2 cellular contexts compared by ENCODE assay signal in genomic region chr9:137438591-137439157, GRCh38.
TF ChIP-seq lines count a peak whose summit lies in the region.

No MANE protein-coding gene starts in this region.

TF ChIP-seq in HEK293, 187 proteins besides CTCF, POLR2A, EP300 and RAD21 (continued from another document and continues in another):
- TF ChIP-seq ZBTB1 (tag by site-specific recombination; IDR thresholded peaks at IDR 0.05) (no peak), ZNF133 (tag by site-specific recombination; IDR thresholded peaks at IDR 0.05) (no peak), GLIS1 (tag by site-specific recombination; IDR thresholded peaks at IDR 0.05) (peak; percentile 66), ZNF18 (tag by site-specific recombination; IDR thresholded peaks at IDR 0.05) (no peak), ZNF600 (tag by site-specific recombination; IDR thresholded peaks at IDR 0.05) (no peak), ZEB2 (tag by site-specific recombination; IDR thresholded peaks at IDR 0.05) (no peak), GLIS2 (tag by site-specific recombination; IDR thresholded peaks at IDR 0.05) (peak; percentile 51), ZNF792 (tag by site-specific recombination; IDR thresholded peaks at IDR 0.05) (no peak), ZNF292 (tag by site-specific recombination; IDR thresholded peaks at IDR 0.05; ENCODE audit: borderline replicate concordance, low read depth) (no peak), ZNF146 (tag by site-specific recombination; IDR thresholded peaks at IDR 0.05) (no peak), ZNF148 (tag by site-specific recombination; IDR thresholded peaks at IDR 0.05; ENCODE audit: borderline replicate concordance) (no peak), KLF8 (tag by site-specific recombination; IDR thresholded peaks at IDR 0.05) (0 out of 2 replicates have a peak, but pooled peaks have one; percentile 11), ZNF791 (tag by site-specific recombination; IDR thresholded peaks at IDR 0.05) (no peak), ZSCAN23 (tag by site-specific recombination; IDR thresholded peaks at IDR 0.05) (no peak), BCL6B (tag by site-specific recombination; IDR thresholded peaks at IDR 0.05) (no peak)
- TF ChIP-seq, protein P1, sequence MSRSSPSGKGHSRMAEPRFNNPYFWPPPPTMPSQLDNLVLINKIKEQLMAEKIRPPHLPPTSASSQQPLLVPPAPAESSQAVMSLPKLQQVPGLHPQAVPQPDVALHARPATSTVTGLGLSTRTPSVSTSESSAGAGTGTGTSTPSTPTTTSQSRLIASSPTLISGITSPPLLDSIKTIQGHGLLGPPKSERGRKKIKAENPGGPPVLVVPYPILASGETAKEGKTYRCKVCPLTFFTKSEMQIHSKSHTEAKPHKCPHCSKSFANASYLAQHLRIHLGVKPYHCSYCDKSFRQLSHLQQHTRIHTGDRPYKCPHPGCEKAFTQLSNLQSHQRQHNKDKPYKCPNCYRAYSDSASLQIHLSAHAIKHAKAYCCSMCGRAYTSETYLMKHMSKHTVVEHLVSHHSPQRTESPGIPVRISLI (tag by site-specific recombination; IDR thresholded peaks at IDR 0.05): no peak
- TF ChIP-seq, protein P2, sequence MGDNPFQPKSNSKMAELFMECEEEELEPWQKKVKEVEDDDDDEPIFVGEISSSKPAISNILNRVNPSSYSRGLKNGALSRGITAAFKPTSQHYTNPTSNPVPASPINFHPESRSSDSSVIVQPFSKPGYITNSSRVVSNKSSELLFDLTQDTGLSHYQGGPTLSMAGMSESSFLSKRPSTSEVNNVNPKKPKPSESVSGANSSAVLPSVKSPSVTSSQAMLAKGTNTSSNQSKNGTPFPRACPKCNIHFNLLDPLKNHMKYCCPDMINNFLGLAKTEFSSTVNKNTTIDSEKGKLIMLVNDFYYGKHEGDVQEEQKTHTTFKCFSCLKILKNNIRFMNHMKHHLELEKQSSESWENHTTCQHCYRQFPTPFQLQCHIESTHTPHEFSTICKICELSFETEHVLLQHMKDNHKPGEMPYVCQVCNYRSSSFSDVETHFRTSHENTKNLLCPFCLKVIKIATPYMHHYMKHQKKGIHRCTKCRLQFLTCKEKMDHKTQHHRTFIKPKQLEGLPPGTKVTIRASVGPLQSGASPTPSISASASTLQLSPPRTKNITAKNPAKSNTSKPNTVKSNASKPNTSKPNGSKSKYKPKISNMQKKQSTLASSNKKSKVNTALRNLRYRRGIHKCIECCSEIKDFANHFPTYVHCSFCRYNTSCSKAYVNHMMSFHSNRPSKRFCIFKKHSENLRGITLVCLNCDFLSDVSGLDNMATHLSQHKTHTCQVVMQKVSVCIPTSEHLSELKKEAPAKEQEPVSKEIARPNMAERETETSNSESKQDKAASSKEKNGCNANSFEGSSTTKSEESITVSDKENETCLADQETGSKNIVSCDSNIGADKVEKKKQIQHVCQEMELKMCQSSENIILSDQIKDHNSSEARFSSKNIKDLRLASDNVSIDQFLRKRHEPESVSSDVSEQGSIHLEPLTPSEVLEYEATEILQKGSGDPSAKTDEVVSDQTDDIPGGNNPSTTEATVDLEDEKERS (tag by site-specific recombination; IDR thresholded peaks at IDR 0.05): no peak
- TF ChIP-seq, protein P3, sequence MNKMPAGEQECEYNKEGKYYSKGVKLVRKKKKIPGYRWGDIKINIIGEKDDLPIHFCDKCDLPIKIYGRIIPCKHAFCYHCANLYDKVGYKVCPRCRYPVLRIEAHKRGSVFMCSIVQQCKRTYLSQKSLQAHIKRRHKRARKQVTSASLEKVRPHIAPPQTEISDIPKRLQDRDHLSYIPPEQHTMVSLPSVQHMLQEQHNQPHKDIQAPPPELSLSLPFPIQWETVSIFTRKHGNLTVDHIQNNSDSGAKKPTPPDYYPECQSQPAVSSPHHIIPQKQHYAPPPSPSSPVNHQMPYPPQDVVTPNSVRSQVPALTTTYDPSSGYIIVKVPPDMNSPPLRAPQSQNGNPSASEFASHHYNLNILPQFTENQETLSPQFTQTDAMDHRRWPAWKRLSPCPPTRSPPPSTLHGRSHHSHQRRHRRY (tag by site-specific recombination; IDR thresholded peaks at IDR 0.05): no peak

TF ChIP-seq in SK-N-SH, 30 proteins besides CTCF, POLR2A, EP300 and RAD21 (continued from another document):
- no peak for TF ChIP-seq IRF3 (IDR thresholded peaks at IDR 0.05; ENCODE audit: low read depth, low read length)
- no peak for TF ChIP-seq ELF1 (IDR thresholded peaks at IDR 0.05)
- no peak for TF ChIP-seq MXI1 (IDR thresholded peaks at IDR 0.05; ENCODE audit: low read depth, low read length)
- no peak for TF ChIP-seq EZH2phosphoT487 (IDR thresholded peaks at IDR 0.05; ENCODE audit: borderline replicate concordance, low read depth)
- TF ChIP-seq, protein P4, sequence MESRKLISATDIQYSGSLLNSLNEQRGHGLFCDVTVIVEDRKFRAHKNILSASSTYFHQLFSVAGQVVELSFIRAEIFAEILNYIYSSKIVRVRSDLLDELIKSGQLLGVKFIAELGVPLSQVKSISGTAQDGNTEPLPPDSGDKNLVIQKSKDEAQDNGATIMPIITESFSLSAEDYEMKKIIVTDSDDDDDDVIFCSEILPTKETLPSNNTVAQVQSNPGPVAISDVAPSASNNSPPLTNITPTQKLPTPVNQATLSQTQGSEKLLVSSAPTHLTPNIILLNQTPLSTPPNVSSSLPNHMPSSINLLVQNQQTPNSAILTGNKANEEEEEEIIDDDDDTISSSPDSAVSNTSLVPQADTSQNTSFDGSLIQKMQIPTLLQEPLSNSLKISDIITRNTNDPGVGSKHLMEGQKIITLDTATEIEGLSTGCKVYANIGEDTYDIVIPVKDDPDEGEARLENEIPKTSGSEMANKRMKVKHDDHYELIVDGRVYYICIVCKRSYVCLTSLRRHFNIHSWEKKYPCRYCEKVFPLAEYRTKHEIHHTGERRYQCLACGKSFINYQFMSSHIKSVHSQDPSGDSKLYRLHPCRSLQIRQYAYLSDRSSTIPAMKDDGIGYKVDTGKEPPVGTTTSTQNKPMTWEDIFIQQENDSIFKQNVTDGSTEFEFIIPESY (IDR thresholded peaks at IDR 0.05; ENCODE audit: borderline replicate concordance, low read depth): no peak
- TF ChIP-seq FOXJ3 (CRISPR knock-in tag; IDR thresholded peaks at IDR 0.05): no peak
- TF ChIP-seq, protein P5, sequence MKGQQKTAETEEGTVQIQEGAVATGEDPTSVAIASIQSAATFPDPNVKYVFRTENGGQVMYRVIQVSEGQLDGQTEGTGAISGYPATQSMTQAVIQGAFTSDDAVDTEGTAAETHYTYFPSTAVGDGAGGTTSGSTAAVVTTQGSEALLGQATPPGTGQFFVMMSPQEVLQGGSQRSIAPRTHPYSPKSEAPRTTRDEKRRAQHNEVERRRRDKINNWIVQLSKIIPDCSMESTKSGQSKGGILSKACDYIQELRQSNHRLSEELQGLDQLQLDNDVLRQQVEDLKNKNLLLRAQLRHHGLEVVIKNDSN (IDR thresholded peaks at IDR 0.05; ENCODE audit: borderline replicate concordance, low read depth): no peak
- TF ChIP-seq TAF1 (IDR thresholded peaks at IDR 0.05; ENCODE audit: borderline replicate concordance, low read depth, low read length): no peak
- TF ChIP-seq YY1 (IDR thresholded peaks at IDR 0.05; ENCODE audit: low read depth): no peak
- TF ChIP-seq MAX (IDR thresholded peaks at IDR 0.05; ENCODE audit: low read depth): no peak
- no peak for TF ChIP-seq TEAD4 (IDR thresholded peaks at IDR 0.05; ENCODE audit: borderline replicate concordance, insufficient read depth)
- no peak for TF ChIP-seq JUND (IDR thresholded peaks at IDR 0.05)
